In genomic region chr1:16178596-16179497, GRCh38 we compare ENCODE assay signal across 1 cellular context.
TF ChIP-seq lines count a peak whose summit lies in the region.

No MANE protein-coding gene starts in this region.

TF ChIP-seq in K562, 482 proteins besides CTCF, POLR2A, EP300 and RAD21:
- TF ChIP-seq RBM34 (IDR thresholded peaks at IDR 0.05; ENCODE audit: borderline replicate concordance, insufficient read depth, low read length) (no peak), BCOR (IDR thresholded peaks at IDR 0.05) (peak; percentile 93), RFX1 (IDR thresholded peaks at IDR 0.05) (no peak), PTBP1 (IDR thresholded peaks at IDR 0.05; ENCODE audit: low read depth, low read length) (0 out of 2 replicates have a peak, but pooled peaks have one; percentile 43), RCOR1 (IDR thresholded peaks at IDR 0.05; ENCODE audit: borderline replicate concordance in 1 of 2, low read depth in 2 of 2, low read length in 2 of 2) (peak in 1 of 2 experiments; percentile 38; a peak in 1 of 4 replicates), SMARCA5 (IDR thresholded peaks at IDR 0.05) (0 out of 2 replicates have a peak, but pooled peaks have one; percentile 38), ZNF830 (CRISPR knock-in tag; IDR thresholded peaks at IDR 0.05) (no peak), KDM1A (IDR thresholded peaks at IDR 0.05) (peak; percentile 75 to 81), PHB2 (IDR thresholded peaks at IDR 0.05; ENCODE audit: low read depth) (no peak), ZNF707 (CRISPR knock-in tag; conservative IDR thresholded peaks at IDR 0.05) (no peak), RBM25 (IDR thresholded peaks at IDR 0.05; ENCODE audit: low read depth, low read length, severe bottlenecking) (peak; percentile 89), E2F4 (CRISPR knock-in tag; IDR thresholded peaks at IDR 0.05; ENCODE audit: low read depth) (no peak), WHSC1 (IDR thresholded peaks at IDR 0.05; ENCODE audit: low read length) (no peak), HDAC2 (IDR thresholded peaks at IDR 0.05) (peak; percentile 64; the same call in 1 of the 2 replicates), FOXK1 (CRISPR knock-in tag; IDR thresholded peaks at IDR 0.05; ENCODE audit: borderline replicate concordance) (no peak), ADNP (tag; IDR thresholded peaks at IDR 0.05) (0 out of 2 replicates have a peak, but pooled peaks have one; percentile 35)
TF ChIP-seq in K562: peak in this region for 8.
